ENCODE assay signal across 8 cellular contexts in the genomic region with DNA sequence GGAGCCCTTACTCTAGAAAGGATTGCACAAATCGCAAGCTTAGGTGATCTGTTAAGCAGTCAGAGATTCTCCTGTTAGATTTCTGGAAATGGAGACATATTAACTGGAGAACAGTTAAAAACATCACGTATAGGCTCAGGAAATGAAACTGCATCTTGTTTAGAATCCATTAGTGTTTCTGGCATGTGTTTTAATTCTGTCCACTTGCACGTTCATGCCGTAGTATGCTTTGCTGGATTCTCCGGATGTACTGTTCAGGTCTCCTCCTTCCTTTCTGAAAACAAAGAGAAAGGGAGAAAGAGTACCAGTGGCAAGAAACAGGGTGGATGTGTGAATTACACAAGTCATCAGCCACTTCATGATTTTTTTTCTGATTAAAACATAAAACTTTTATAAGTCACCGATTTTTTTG. TPM values are rescaled to one million over a fixed set of nuclear protein-coding genes. Genes with fewer than 3 reads are reported as not detected.
A peak's percentile ranks its signal among the peaks of the same experiment; 100 is the strongest.
DNase-seq lines count a peak whose midpoint lies in the region; ATAC-seq, FAIRE-seq and TF ChIP-seq lines count a peak whose summit lies in the region.

No MANE protein-coding gene starts in this region.

- 9% methylated on average over 6 of the region's 6 CpGs; no CpG with 5 or more reads in 1 of the 2 experiments for WGBS in H1 (ENCODE audit: extremely low coverage in 1 of 2, insufficient coverage in 1 of 2, insufficient read length in 1 of 2, insufficient replicate concordance in 2 of 2, low coverage in 1 of 2, low lambda C conversion rate in 2 of 2, missing lambda C conversion rate in 1 of 2), 2 experiments

- H3K36me3 Mint-ChIP-seq in neural progenitor cell, result no peaks in the 10 kb centered on the region

- H3K27ac Mint-ChIP-seq in neural progenitor cell, result peak overlapping the region; percentile 96

- H3F3A ChIP-seq in neural progenitor cell (ENCODE audit: low read depth), result peaks cover 77% of the 10 kb centered on the region

- FAIRE-seq in H1 (lab: Jason Lieb, UNC) (no peak), H54 (lab: Jason Lieb, UNC) (no peak)

- H3K4me3 ChIP-seq in OCI-LY7 (ENCODE audit: low read depth, low read length, poor library complexity, severe bottlenecking) (peak overlapping the region; percentile 26), H1 (ENCODE audit: extremely low read depth in 1 of 4, insufficient read depth in 2 of 4, low read depth in 3 of 4, low read length in 4 of 4) (peak overlapping the region; percentile 52 to 91 (median 82)), neural progenitor cell (peak overlapping the region; percentile 89)

- H2BK120ac ChIP-seq in H1 (replicated peaks; ENCODE audit: low read depth, low read length), result no peak overlapping the region

- H4K8ac ChIP-seq in H1 (ENCODE audit: extremely low read depth, insufficient read depth, low read length), result no peak overlapping the region

- H2BK12ac ChIP-seq in H1 (ENCODE audit: low read depth, low read length), result no peak overlapping the region

- peaks cover 0 to 19% (median 13%) of the 10 kb centered on the region in 4 experiments; a peak in 6 of 7 replicates for H3K27me3 ChIP-seq in H1 (replicated peaks in 1 of 4; ENCODE audit: control insufficient read depth in 3 of 4, extremely low read depth in 1 of 4, insufficient read depth in 3 of 4, low read length in 3 of 4)
- no peaks in the 10 kb centered on the region for H3K27me3 ChIP-seq in neural progenitor cell

- H3K9ac ChIP-seq in H1 (replicated peaks in 1 of 4; ENCODE audit: extremely low read depth in 1 of 4, low read depth in 3 of 4, low read length in 3 of 4) (peak overlapping the region; percentile 10 to 68 (median 41); a peak in 3 of 7 replicates), neural progenitor cell (peak overlapping the region; percentile 48)

- no peak overlapping the region for H2BK15ac ChIP-seq in H1 (ENCODE audit: low read length)

- H3K4me1 ChIP-seq in OCI-LY7 (ENCODE audit: insufficient read depth, low read length, poor library complexity, severe bottlenecking), result peaks cover 39% of the 10 kb centered on the region
- peaks cover 3 to 15% (median 11%) of the 10 kb centered on the region in 4 experiments; a peak in 6 of 7 replicates for H3K4me1 ChIP-seq in H1 (replicated peaks in 1 of 4; ENCODE audit: control insufficient read depth in 3 of 4, insufficient read depth in 4 of 4, low read length in 3 of 4)
- peaks cover 30% of the 10 kb centered on the region for H3K4me1 ChIP-seq in neural progenitor cell

- peaks cover 25% of the 10 kb centered on the region for H3K23me2 ChIP-seq in H1 (ENCODE audit: low read depth, low read length)

- no TSS peak for BruUV-seq in OCI-LY7 (replicated peaks; lab: Mats Ljungman, UMichigan)

- H3K79me2 ChIP-seq in OCI-LY7 (ENCODE audit: insufficient read depth, low read depth, low read length) (peaks cover 16% of the 10 kb centered on the region), H1 (ENCODE audit: control insufficient read depth in 1 of 2, insufficient read depth in 2 of 2, low read length in 2 of 2) (peaks cover 0 to 15% of the 10 kb centered on the region in 2 experiments), neural progenitor cell (ENCODE audit: low read depth) (peaks cover 55% of the 10 kb centered on the region)

- no peak overlapping the region for H3K56ac ChIP-seq in H1 (replicated peaks; ENCODE audit: insufficient read length, low read depth, low read length)

- H3K9me3 ChIP-seq in OCI-LY7 (ENCODE audit: low read length) (no peaks in the 10 kb centered on the region), H1 (ENCODE audit: insufficient read depth in 2 of 2, low read depth in 1 of 2, low read length in 1 of 2) (no peaks in the 10 kb centered on the region), neural progenitor cell (ENCODE audit: low read depth) (no peaks in the 10 kb centered on the region)

- peak overlapping the region; percentile 39; the same call in 1 of the 2 replicates for H3K18ac ChIP-seq in H1 (ENCODE audit: extremely low read depth, low read length)

- H4K91ac ChIP-seq in H1 (replicated peaks; ENCODE audit: insufficient read length, low read length), result no peak overlapping the region

- TF ChIP-seq POLR2A in H1 (IDR thresholded peaks at IDR 0.05; ENCODE audit: control extremely low read depth in 1 of 2, low read depth in 2 of 2, low read length in 2 of 2) (no peak; a peak in 1 of 3 replicates), H54 (IDR thresholded peaks at IDR 0.05; ENCODE audit: low read depth, low read length) (no peak)

- no peak for TF ChIP-seq EP300 in H1 (IDR thresholded peaks at IDR 0.05; ENCODE audit: borderline replicate concordance in 1 of 2, low read depth in 2 of 2, low read length in 2 of 2)

- ATAC-seq in HG03280 (IDR thresholded peaks at IDR 0.05; ENCODE audit: unreplicated experiment), result no peak

- peaks cover 14% of the 10 kb centered on the region for H3K27me3 Mint-ChIP-seq in neural progenitor cell (ENCODE audit: insufficient read depth, low read depth)

- H3K9me2 ChIP-seq in OCI-LY7 (ENCODE audit: insufficient read depth, low read length), result no peaks in the 10 kb centered on the region

- no peak overlapping the region for H3K23ac ChIP-seq in H1 (ENCODE audit: insufficient read length)

- peaks cover 43% of the 10 kb centered on the region for H3K4me1 Mint-ChIP-seq in neural progenitor cell

- no peak overlapping the region for H4K5ac ChIP-seq in H1 (ENCODE audit: insufficient read length, low read depth, low read length)

- no peak overlapping the region for H3K14ac ChIP-seq in H1 (ENCODE audit: insufficient read length)

- H3K4me3 Mint-ChIP-seq in neural progenitor cell, result peak overlapping the region; percentile 99

- no peak overlapping the region for H2AK5ac ChIP-seq in H1 (ENCODE audit: low read depth, low read length)

- no peak overlapping the region for H2BK20ac ChIP-seq in H1 (ENCODE audit: low read length)

- H2AFZ ChIP-seq in OCI-LY7 (ENCODE audit: low read length) (peak overlapping the region; percentile 65; the same call in 1 of the 2 replicates), H1 (ENCODE audit: low read length) (no peak overlapping the region), neural progenitor cell (replicated peaks) (peak overlapping the region; percentile 86)

- no peaks in the 10 kb centered on the region for H3K9me3 Mint-ChIP-seq in neural progenitor cell

- peak overlapping the region; percentile 76 for H3K4me2 ChIP-seq in OCI-LY7 (ENCODE audit: low read length)
- peak overlapping the region; percentile 89 to 97 for H3K4me2 ChIP-seq in H1 (ENCODE audit: insufficient read depth in 1 of 2, low read depth in 2 of 2, low read length in 2 of 2)
- peak overlapping the region; percentile 93 for H3K4me2 ChIP-seq in neural progenitor cell

- H3K36me3 ChIP-seq in OCI-LY7 (ENCODE audit: insufficient read depth, low read length), result peaks cover 3% of the 10 kb centered on the region; the same call in 1 of the 2 replicates
- H3K36me3 ChIP-seq in H1 (ENCODE audit: control insufficient read depth in 2 of 4, insufficient read depth in 4 of 4, low read length in 3 of 4), result peaks cover 0 to 11% (median 0%) of the 10 kb centered on the region in 4 experiments; a peak in 1 of 8 replicates
- H3K36me3 ChIP-seq in neural progenitor cell, result no peaks in the 10 kb centered on the region

- H4K20me1 ChIP-seq in OCI-LY7 (ENCODE audit: insufficient read depth, low read length), result peaks cover 25% of the 10 kb centered on the region
- H4K20me1 ChIP-seq in H1 (replicated peaks in 1 of 2; ENCODE audit: control insufficient read depth in 1 of 2, insufficient read depth in 2 of 2, low read length in 2 of 2), result peaks cover 10 to 13% of the 10 kb centered on the region in 2 experiments
- H4K20me1 ChIP-seq in neural progenitor cell (ENCODE audit: low read depth), result peaks cover 34% of the 10 kb centered on the region

- H3K79me1 ChIP-seq in H1 (ENCODE audit: low read depth, low read length), result no peaks in the 10 kb centered on the region

- no peak overlapping the region for H2BK5ac ChIP-seq in H1 (ENCODE audit: low read depth, low read length)

- CTCF ChIA-PET in OCI-LY7 (lab: Charles Lee; ENCODE audit: unreplicated experiment), result no interaction called here
- CTCF ChIA-PET in H1 (lab: Charles Lee; ENCODE audit: partially characterized antibody), result interaction anchor here (0.6 to 7.4 kb wide), 30 partner anchors 10 to 1349 kb away, joined by 3 to 94 read pairs (median 4); no protein-coding TSS in a partner anchor

- POLR2A ChIA-PET in OCI-LY7 (lab: Charles Lee), result interaction anchor here (0.7 to 1.4 kb wide), 2 partner anchors 11 to 24 kb away, joined by 3 read pairs; no protein-coding TSS in a partner anchor
- POLR2A ChIA-PET in H1 (lab: Charles Lee; ENCODE audit: partially characterized antibody), result interaction anchor here (0.7 to 1.6 kb wide), 5 partner anchors 13 to 538 kb away, joined by 3 to 6 read pairs (median 4); no protein-coding TSS in a partner anchor

- no peak for TF ChIP-seq CTCF in OCI-LY7 (conservative IDR thresholded peaks at IDR 0.05; ENCODE audit: low read length)
- no peak for TF ChIP-seq CTCF in H1 (IDR thresholded peaks at IDR 0.05; ENCODE audit: control extremely low read depth in 1 of 3, insufficient read depth in 1 of 3, low read depth in 1 of 3, low read length in 3 of 3)
- no peak for TF ChIP-seq CTCF in neural progenitor cell (IDR thresholded peaks at IDR 0.05)

- no peak overlapping the region for H3K4ac ChIP-seq in H1 (replicated peaks; ENCODE audit: insufficient read length, low read depth, low read length)

- no peak overlapping the region for H3K27ac ChIP-seq in OCI-LY7 (ENCODE audit: low read depth, low read length, poor library complexity, severe bottlenecking)
- no peak overlapping the region for H3K27ac ChIP-seq in H1 (ENCODE audit: low read depth, low read length)
- no peak overlapping the region for H3K27ac ChIP-seq in neural progenitor cell

- intact Hi-C loops in OCI-LY7 (cut with micrococcal nuclease; ENCODE audit: unreplicated experiment), result loop anchor here (10.0 kb wide), 1 partner anchor 1586 kb away; a partner anchor contains a TSS

- peak; percentile 62 for DNase-seq in NCI-H345 treated with DMSO at 0.1 percent for 48 hours (lab: John Stamatoyannopoulos, UW; ENCODE audit: unreplicated experiment)
- no peak for DNase-seq in NCI-H345 (lab: John Stamatoyannopoulos, UW)
- DNase-seq in OCI-LY7 (ENCODE audit: low spot score), result peak; percentile 14
- DNase-seq in H1 (ENCODE audit: low read depth in 1 of 2, low spot score in 2 of 2), result no peak
- no peak for DNase-seq in neural progenitor cell (ENCODE audit: low spot score)
- DNase-seq in H54 (ENCODE audit: insufficient read length, low spot score), result no peak
- no peak for DNase-seq in activated naive CD4-positive, alpha-beta T cell treated with Interleukin-2 at 50 U/mL for 16 hours

- TF ChIP-seq RAD21 in H1 (IDR thresholded peaks at IDR 0.05 in 1 of 2, conservative IDR thresholded peaks at IDR 0.05 in 1 of 2; ENCODE audit: low read depth in 2 of 2, low read length in 2 of 2), result no peak

RNA-seq across cellular contexts. Expression of a gene that starts 2.5 kb away (rescaled TPM):
- 9.2 and 9.3 TPM in 2 replicates for total RNA-seq in OCI-LY7 (2014; rRNA removed; shearing (Covaris generic))
- total RNA-seq in OCI-LY7 (2022), result 11.2 and 15.0 TPM in 2 replicates
- 27.0 and 27.9 TPM in 2 replicates for total RNA-seq in H1 (2021; fragmentation: NEBNext Ultra II Directional; extraction: Animal tissue kit (Norgen Biotek cat#: 25700))
- polyA plus RNA-seq in H1 (2011; rRNA removed), result 11.7 and 24.4 TPM in 2 replicates
- polyA plus RNA-seq in H1 (2011; cell fraction: cytosol; rRNA removed), result 17.4 TPM
- polyA plus RNA-seq in H1 (2011; cell fraction: nucleus; rRNA removed), result 35.8 TPM
- polyA plus RNA-seq in H1 (2012, experiment 1 of 2), result 7.3 to 10.4 TPM (median 9.0 TPM) in 4 replicates
- 4.7 TPM for polyA plus RNA-seq in H1 (2012, experiment 2 of 2)
- polyA plus RNA-seq in H1 (2013, experiment 1 of 2), result 18.4 TPM
- polyA plus RNA-seq in H1 (2013, experiment 2 of 2), result 19.6 TPM
- 25.7 and 42.7 TPM in 2 replicates for polyA minus RNA-seq in H1 (2011; rRNA and poly(A)+ RNA removed)
- 21.7 TPM for polyA minus RNA-seq in H1 (2011; cell fraction: cytosol; rRNA and poly(A)+ RNA removed)
- polyA minus RNA-seq in H1 (2011; cell fraction: nucleus; rRNA and poly(A)+ RNA removed), result 68.1 TPM
- 27.4 and 33.8 TPM in 2 replicates for total RNA-seq in neural progenitor cell (ENCODE audit: low replicate concordance)

Comparison
In these comparisons a context has a peak if more than half of its experiments do, and no peak if none do; other contexts are left out.
1. DNase-seq: peak in NCI-H345 treated with DMSO at 0.1 percent for 48 hours (single experiment) and OCI-LY7 (single experiment); none in NCI-H345 (single experiment), H1 (0 of 2), neural progenitor cell (single experiment), H54 (single experiment) and activated naive CD4-positive, alpha-beta T cell treated with Interleukin-2 at 50 U/mL for 16 hours (single experiment).
2. H3K4me3 ChIP-seq: peak in every context shown above with its lines; median percentile 89 in neural progenitor cell; 82 in H1; 26 in OCI-LY7.
3. Peak in every context shown above with its lines, with median percentiles within 50 percentile points of each other: H3K4me2 ChIP-seq.